Comparison of ENCODE assay signal across 8 cellular contexts in genomic region chr7:26369519-26370385, GRCh38.
DNase-seq lines count a peak whose midpoint lies in the region; ATAC-seq and TF ChIP-seq lines count a peak whose summit lies in the region.

No MANE protein-coding gene starts in this region.

- no peak for ATAC-seq in HG03135 (IDR thresholded peaks at IDR 0.05; ENCODE audit: unreplicated experiment)

- no peaks in the 10 kb centered on the region for H3K36me3 ChIP-seq in breast epithelium
- no peaks in the 10 kb centered on the region for H3K36me3 ChIP-seq in thyroid gland

- H3K27me3 ChIP-seq in breast epithelium (peaks cover 0 to 50% of the 10 kb centered on the region in 2 donors), thyroid gland (peaks cover 14% of the 10 kb centered on the region)

- no peaks in the 10 kb centered on the region for H3K9me3 ChIP-seq in breast epithelium
- no peaks in the 10 kb centered on the region for H3K9me3 ChIP-seq in thyroid gland

- WGBS in thyroid gland, 2 donors, result 33 to 34% methylated on average over 8 of the region's 8 CpGs

- peak; percentile 13 to 43 for DNase-seq in stimulated activated CD4-positive, alpha-beta T cell treated with anti-CD3 and anti-CD28 coated beads, Interleukin-2, amount 100 ng/mL, for 24 hours
- DNase-seq in stimulated activated CD4-positive, alpha-beta T cell treated with anti-CD3 and anti-CD28 coated beads, Interleukin-1b, Interleukin-23, amount 100 ng/mL, for 48 hours, result no peak
- DNase-seq in KG1 (lab: John Stamatoyannopoulos, UW) (peak; percentile 54), OCI-M2 (lab: John Stamatoyannopoulos, UW; ENCODE audit: unreplicated experiment) (peak; percentile 24), breast epithelium (ENCODE audit: low spot score in 2 of 2) (no peak), kidney glomerular epithelial cell (lab: John Stamatoyannopoulos, UW) (peak; percentile 38), thyroid gland (peak; percentile 5 to 14)

- intact Hi-C loops in breast epithelium (cut with DNase I; ENCODE audit: low total_unique reads), result loop anchor here (5.0 kb wide), 3 partner anchors 778 to 1813 kb away; partner anchors contain the start of genes HOXA6 and JAZF1
- intact Hi-C loops in thyroid gland (cut with DNase I), result loop anchor here (5.0 kb wide), 2 partner anchors 282 to 298 kb away; no protein-coding TSS in a partner anchor

- H3K4me3 ChIP-seq in breast epithelium, result no peak overlapping the region
- no peak overlapping the region for H3K4me3 ChIP-seq in thyroid gland (replicated peaks in 1 of 3)

- peak; percentile 61 to 83 (median 81) for TF ChIP-seq CTCF in breast epithelium (IDR thresholded peaks at IDR 0.05)
- TF ChIP-seq CTCF in thyroid gland (IDR thresholded peaks at IDR 0.05), result peak in 5 of 6 experiments; percentile 37 to 78 (median 61)

- H3K27ac ChIP-seq in breast epithelium, result no peak overlapping the region
- no peak overlapping the region for H3K27ac ChIP-seq in thyroid gland

- TF ChIP-seq POLR2A in breast epithelium (IDR thresholded peaks at IDR 0.05) (no peak), thyroid gland (IDR thresholded peaks at IDR 0.05) (no peak)

- no peaks in the 10 kb centered on the region for H3K4me1 ChIP-seq in breast epithelium
- H3K4me1 ChIP-seq in thyroid gland, result peaks cover 0 to 4% of the 10 kb centered on the region in 2 donors

Comparison
In these comparisons a context has a peak if more than half of its experiments do, and no peak if none do; other contexts are left out.
1. DNase-seq: peak in stimulated activated CD4-positive, alpha-beta T cell treated with anti-CD3 and anti-CD28 coated beads, Interleukin-2, amount 100 ng/mL, for 24 hours (2 of 2), KG1 (single experiment), OCI-M2 (single experiment), kidney glomerular epithelial cell (single experiment) and thyroid gland (2 of 2); none in stimulated activated CD4-positive, alpha-beta T cell treated with anti-CD3 and anti-CD28 coated beads, Interleukin-1b, Interleukin-23, amount 100 ng/mL, for 48 hours (single experiment) and breast epithelium (0 of 2).